ENCODE assay signal across 17 cellular contexts in the genomic region with DNA sequence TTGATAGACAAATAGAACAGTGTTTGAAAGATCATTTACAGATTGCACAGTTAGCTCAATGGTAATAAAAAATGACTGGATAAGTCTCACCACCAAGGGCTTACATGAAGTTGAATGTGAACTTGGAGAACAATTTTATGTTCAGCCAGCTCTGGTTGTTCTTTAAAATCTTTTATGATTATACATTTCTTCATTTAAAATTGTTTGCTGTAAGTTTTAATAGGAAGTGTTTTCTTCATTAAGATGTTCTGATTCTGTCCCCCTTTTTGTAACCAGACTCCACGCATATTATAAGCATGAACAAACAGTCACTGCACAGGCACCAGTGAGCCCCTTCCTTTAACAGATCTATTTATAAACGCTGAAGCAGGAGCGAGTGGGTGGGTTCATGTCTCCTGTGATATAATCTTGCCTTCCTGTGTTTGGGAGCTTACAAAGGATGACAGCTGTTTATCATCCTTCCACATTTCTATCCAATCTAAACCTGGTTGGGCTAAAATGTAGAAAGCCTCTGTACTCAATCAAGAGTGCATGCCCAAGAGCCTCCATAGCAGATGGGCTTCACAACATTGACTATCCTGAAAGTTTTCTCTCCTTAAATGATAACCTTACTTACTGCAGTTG.
DNase-seq lines count a peak whose midpoint lies in the region; ATAC-seq and TF ChIP-seq lines count a peak whose summit lies in the region.
"Had no signal": no experiment of that assay in that cellular context is flagged by ENCODE, and none has a peak within 500 bp of the region (broad histone marks: within the 10 kb centered on the region; RNA-seq: fewer than 3 reads in every experiment).

No MANE protein-coding gene starts in this region.

- dilution Hi-C loops in mammary epithelial cell (cut with HindIII; ENCODE audit: low sequenced_read_pairs) = no loop called here

- in situ Hi-C loops in mammary epithelial cell (cut with MboI; ENCODE audit: low sequenced_read_pairs in 2 of 2) (no loop called here), HAP-1 (cut with MboI; ENCODE audit: low sequenced_read_pairs) (no loop called here)

- H3K4me1 ChIP-seq in DND-41 (ENCODE audit: insufficient read depth, low read length) = peaks cover 63% of the 10 kb centered on the region
- peaks cover 6% of the 10 kb centered on the region for H3K4me1 ChIP-seq in mammary epithelial cell (ENCODE audit: insufficient read depth, low read length)
- peaks cover 20% of the 10 kb centered on the region for H3K4me1 ChIP-seq in HAP-1
- H3K4me1 ChIP-seq: prostate gland had no signal

- DNase-seq in DND-41 = no peak
- DNase-seq in NCI-H2171 treated with DMSO at 0.1 percent for 48 hours (lab: John Stamatoyannopoulos, UW) = peak; percentile 93
- no peak for DNase-seq in mammary epithelial cell
- no peak for DNase-seq in nephron progenitor cell
- no peak for DNase-seq in NCI-H2196 treated with DMSO at 0.1 percent for 48 hours (lab: John Stamatoyannopoulos, UW; ENCODE audit: unreplicated experiment)
- DNase-seq in COLO829 (ENCODE audit: low spot score) = no peak
- no peak for DNase-seq in HAP-1 (ENCODE audit: low spot score in 2 of 2)
- no peak for DNase-seq in HUDEP-2 (lab: John Stamatoyannopoulos, UW; ENCODE audit: unreplicated experiment in 76 of 76)
- DNase-seq: activated CD4-positive, alpha-beta memory T cell treated with anti-CD3 and anti-CD28 coated beads for 36 hours; adrenal gland; dorsolateral prefrontal cortex; midbrain; stimulated activated CD8-positive, alpha-beta memory T cell treated with anti-CD3 and anti-CD28 coated beads, Interleukin-4, amount 100 ng/mL, for 48 hours; transverse colon had no signal

- H2AFZ ChIP-seq in DND-41 (ENCODE audit: low read depth, low read length) = no peak overlapping the region
- H2AFZ ChIP-seq in mammary epithelial cell (ENCODE audit: low read depth, low read length) = peak overlapping the region; percentile 78

- TF ChIP-seq CTCF in DND-41 (IDR thresholded peaks at IDR 0.05; ENCODE audit: borderline replicate concordance, extremely low read depth, low read length, poor library complexity, severe bottlenecking) (no peak), mammary epithelial cell (conservative IDR thresholded peaks at IDR 0.05 in 1 of 2, IDR thresholded peaks at IDR 0.05 in 1 of 2; ENCODE audit: extremely low read depth in 1 of 2, insufficient read depth in 1 of 2, low read depth in 1 of 2, low read length in 2 of 2) (no peak), nephron progenitor cell (IDR thresholded peaks at IDR 0.05) (no peak)

- ATAC-seq in DND-41 (ENCODE audit: insufficient read depth, low read depth) = peak; percentile 53
- ATAC-seq: GM12878 had no signal

- no peaks in the 10 kb centered on the region for H3K9me3 Mint-ChIP-seq in nephron progenitor cell
- H3K9me3 Mint-ChIP-seq: activated CD4-positive, alpha-beta memory T cell treated with anti-CD3 and anti-CD28 coated beads for 36 hours had no signal

- H3K27me3 Mint-ChIP-seq in nephron progenitor cell (ENCODE audit: low read depth, poor library complexity) = no peaks in the 10 kb centered on the region
- H3K27me3 Mint-ChIP-seq: B cell had no signal

- H3K36me3 ChIP-seq in DND-41 (ENCODE audit: insufficient read depth, low read length) (no peaks in the 10 kb centered on the region; the same call in 1 of the 2 replicates), mammary epithelial cell (ENCODE audit: insufficient read depth, low read length) (no peaks in the 10 kb centered on the region), HAP-1 (replicated peaks) (no peaks in the 10 kb centered on the region)
- H3K36me3 ChIP-seq: adrenal gland, prostate gland, transverse colon had no signal

- 0 out of 2 replicates have a peak overlapping the region, but pooled peaks have one; percentile 20 for H3K27ac ChIP-seq in DND-41 (ENCODE audit: low read length)
- H3K27ac ChIP-seq in mammary epithelial cell (ENCODE audit: insufficient read depth, low read depth, low read length) = no peak overlapping the region
- H3K27ac ChIP-seq: adrenal gland, dorsolateral prefrontal cortex had no signal

- peaks cover 71% of the 10 kb centered on the region for H3K4me1 Mint-ChIP-seq in nephron progenitor cell
- H3K4me1 Mint-ChIP-seq: B cell had no signal

- CTCF ChIA-PET in mammary epithelial cell (lab: Charles Lee; ENCODE audit: low non-redundant PET) = no interaction called here

- H3K79me2 ChIP-seq in DND-41 (ENCODE audit: insufficient read depth, low read length) = no peaks in the 10 kb centered on the region
- no peaks in the 10 kb centered on the region for H3K79me2 ChIP-seq in mammary epithelial cell (ENCODE audit: insufficient read depth, low read length)

- H3K9ac ChIP-seq in DND-41 (ENCODE audit: low read depth, low read length) (no peak overlapping the region), mammary epithelial cell (ENCODE audit: insufficient read depth, low read length) (no peak overlapping the region)

- 31% methylated on average over 3 of the region's 3 CpGs for WGBS in mammary epithelial cell (ENCODE audit: low coverage, missing lambda C conversion rate)

- no peaks in the 10 kb centered on the region for H4K20me1 ChIP-seq in DND-41 (ENCODE audit: insufficient read depth, low read length)
- no peaks in the 10 kb centered on the region for H4K20me1 ChIP-seq in mammary epithelial cell (ENCODE audit: insufficient read depth, low read length)

- H3K4me3 ChIP-seq in DND-41 (ENCODE audit: low read depth in 1 of 2, low read length in 2 of 2) (no peak overlapping the region), mammary epithelial cell (replicated peaks in 1 of 3; ENCODE audit: insufficient read depth in 1 of 3, low read depth in 2 of 3, low read length in 3 of 3) (no peak overlapping the region), HAP-1 (no peak overlapping the region)
- H3K4me3 ChIP-seq: adrenal gland, dorsolateral prefrontal cortex, GM12878, prostate gland, transverse colon had no signal

- H3K4me3 Mint-ChIP-seq in nephron progenitor cell = peak overlapping the region; percentile 30
- H3K4me3 Mint-ChIP-seq: activated CD4-positive, alpha-beta memory T cell treated with anti-CD3 and anti-CD28 coated beads for 36 hours; B cell had no signal

- peaks cover 25% of the 10 kb centered on the region for H3K36me3 Mint-ChIP-seq in nephron progenitor cell (ENCODE audit: low read depth)
- H3K36me3 Mint-ChIP-seq: activated CD4-positive, alpha-beta memory T cell treated with anti-CD3 and anti-CD28 coated beads for 36 hours had no signal

- H3K27me3 ChIP-seq in DND-41 (ENCODE audit: insufficient read depth, low read length, poor library complexity) (no peaks in the 10 kb centered on the region), mammary epithelial cell (ENCODE audit: insufficient read depth, low read length) (no peaks in the 10 kb centered on the region), HAP-1 (ENCODE audit: low read depth) (no peaks in the 10 kb centered on the region)
- H3K27me3 ChIP-seq: adrenal gland, transverse colon had no signal

- H3K27ac Mint-ChIP-seq in nephron progenitor cell = peak overlapping the region; percentile 93
- H3K27ac Mint-ChIP-seq: activated CD4-positive, alpha-beta memory T cell treated with anti-CD3 and anti-CD28 coated beads for 36 hours; B cell had no signal

- H3K9me3 ChIP-seq in DND-41 (ENCODE audit: insufficient read depth, low read length, severe bottlenecking) (no peaks in the 10 kb centered on the region), mammary epithelial cell (replicated peaks; ENCODE audit: insufficient read depth, low read length) (no peaks in the 10 kb centered on the region), HAP-1 (no peaks in the 10 kb centered on the region)
- H3K9me3 ChIP-seq: adrenal gland, prostate gland, transverse colon had no signal

- intact Hi-C loops in mammary epithelial cell (cut with micrococcal nuclease) = no loop called here

- BruUV-seq in mammary epithelial cell (replicated peaks; lab: Mats Ljungman, UMichigan) = no TSS peak

- no peak overlapping the region for H3K4me2 ChIP-seq in DND-41 (ENCODE audit: insufficient read depth, low read length)
- H3K4me2 ChIP-seq in mammary epithelial cell (ENCODE audit: insufficient read depth, low read depth, low read length) = no peak overlapping the region
